24 cellular contexts compared by ENCODE assay signal in genomic region chr13:24851546-24851945, GRCh38.
DNase-seq lines count a peak whose midpoint lies in the region; ATAC-seq, FAIRE-seq and TF ChIP-seq lines count a peak whose summit lies in the region.
"Had no signal": no experiment of that assay in that cellular context is flagged by ENCODE, and none has a peak within 500 bp of the region (broad histone marks: within the 10 kb centered on the region; RNA-seq: fewer than 3 reads in every experiment).

No MANE protein-coding gene starts in this region.

- H4K20me1 ChIP-seq in IMR-90 (ENCODE audit: insufficient read depth, low read length): no peaks in the 10 kb centered on the region
- no peaks in the 10 kb centered on the region for H4K20me1 ChIP-seq in keratinocyte (ENCODE audit: control insufficient read depth, extremely low read depth, insufficient read depth, low read length)

- H3K18ac ChIP-seq in IMR-90 (ENCODE audit: low read depth, low read length): peak overlapping the region; percentile 42; the same call in 1 of the 2 replicates

- no peak for TF ChIP-seq RAD21 in IMR-90 (IDR thresholded peaks at IDR 0.05; ENCODE audit: low read length)

- H3K4me2 ChIP-seq in IMR-90 (ENCODE audit: low read depth, low read length) (peak overlapping the region; percentile 64; the same call in 1 of the 2 replicates), keratinocyte (ENCODE audit: control insufficient read depth, extremely low read depth, insufficient read depth, low read depth, low read length) (peak overlapping the region; percentile 29)

- H3K36me3 ChIP-seq in BJ (ENCODE audit: control insufficient read depth, insufficient read depth, low read length) (no peaks in the 10 kb centered on the region), IMR-90 (ENCODE audit: control insufficient read depth, insufficient read depth, low read length) (no peaks in the 10 kb centered on the region), keratinocyte (ENCODE audit: control insufficient read depth in 2 of 2, extremely low read depth in 1 of 2, insufficient read depth in 2 of 2, low read length in 2 of 2) (no peaks in the 10 kb centered on the region)
- H3K36me3 ChIP-seq: neutrophil, tibial artery had no signal

- no peak overlapping the region for H4K91ac ChIP-seq in IMR-90 (ENCODE audit: insufficient read depth, low read depth, low read length)

- H3K9me3 ChIP-seq in IMR-90 (ENCODE audit: control insufficient read depth, insufficient read depth, low read length) (no peaks in the 10 kb centered on the region), keratinocyte (ENCODE audit: control insufficient read depth, low read depth, low read length) (no peaks in the 10 kb centered on the region)
- H3K9me3 ChIP-seq: neutrophil, tibial artery had no signal

- H2BK15ac ChIP-seq in IMR-90 (ENCODE audit: low read depth, low read length): no peak overlapping the region

- TF ChIP-seq CTCF in BJ (IDR thresholded peaks at IDR 0.05; ENCODE audit: insufficient read depth, low read depth, low read length): no peak
- no peak for TF ChIP-seq CTCF in IMR-90 (conservative IDR thresholded peaks at IDR 0.05; ENCODE audit: low read depth, low read length)
- TF ChIP-seq CTCF in keratinocyte (optimal IDR thresholded peaks at IDR 0.05 in 1 of 3, IDR thresholded peaks at IDR 0.05 in 1 of 3, conservative IDR thresholded peaks at IDR 0.05 in 1 of 3; ENCODE audit: extremely low read depth in 1 of 3, insufficient read depth in 2 of 3, low read length in 3 of 3): no peak

- POLR2A ChIA-PET in BJ (lab: Charles Lee) (no interaction called here), IMR-90 (lab: Charles Lee; ENCODE audit: unreplicated experiment) (no interaction called here)

- no peak overlapping the region for H3K14ac ChIP-seq in IMR-90 (replicated peaks; ENCODE audit: low read depth, low read length)

- in situ Hi-C loops in IMR-90 (cut with MboI; ENCODE audit: low sequenced_read_pairs): no loop called here

- H3K79me1 ChIP-seq in IMR-90 (ENCODE audit: low read depth in 1 of 2, low read length in 2 of 2): no peaks in the 10 kb centered on the region

- H3K4me3 ChIP-seq in BJ (ENCODE audit: low read depth, low read length): no peak overlapping the region
- H3K4me3 ChIP-seq in IMR-90 (ENCODE audit: insufficient read depth, low read depth, low read length): no peak overlapping the region
- H3K4me3 ChIP-seq in keratinocyte (ENCODE audit: control insufficient read depth in 2 of 3, extremely low read depth in 1 of 3, insufficient read depth in 2 of 3, low read depth in 1 of 3, low read length in 3 of 3): no peak overlapping the region
- H3K4me3 ChIP-seq: SK-N-MC, tibial artery had no signal

- ATAC-seq in IMR-90 (ENCODE audit: low read depth): peak; percentile 71
- no peak for ATAC-seq in sciatic nerve
- no peak for ATAC-seq in GM21447 (IDR thresholded peaks at IDR 0.05; ENCODE audit: unreplicated experiment)
- ATAC-seq: activated CD4-positive, CD25-positive, alpha-beta regulatory T cell treated with anti-CD3 and anti-CD28 coated beads, Interleukin-2, amount 50 U/mL, for 24 hours; activated naive CD8-positive, alpha-beta T cell treated with anti-CD3 and anti-CD28 coated beads, Interleukin-2, amount 50 U/mL, for 24 hours; activated T-helper 17 cell treated with anti-CD3 and anti-CD28 coated beads, Interleukin-2, amount 50 U/mL, for 72 hours; left colon had no signal

- H2AK5ac ChIP-seq in IMR-90 (ENCODE audit: low read depth, low read length): no peak overlapping the region

- no peak overlapping the region for H2BK120ac ChIP-seq in IMR-90 (ENCODE audit: low read depth, low read length)

- H3K27me3 ChIP-seq in BJ (ENCODE audit: control insufficient read depth, insufficient read depth, low read length): no peaks in the 10 kb centered on the region
- no peaks in the 10 kb centered on the region for H3K27me3 ChIP-seq in IMR-90 (ENCODE audit: control insufficient read depth, insufficient read depth, low read length)
- H3K27me3 ChIP-seq in keratinocyte (ENCODE audit: control insufficient read depth, extremely low read depth, insufficient read depth, low read length): no peaks in the 10 kb centered on the region
- H3K27me3 ChIP-seq: neutrophil, tibial artery had no signal

- H2BK5ac ChIP-seq in IMR-90 (ENCODE audit: low read depth, low read length, poor library complexity, severe bottlenecking): peak overlapping the region; percentile 77

- no peak overlapping the region for H3K4ac ChIP-seq in IMR-90 (ENCODE audit: low read depth, low read length)

- BruUV-seq in IMR-90 (replicated peaks; lab: Mats Ljungman, UMichigan): no TSS peak

- H3K79me2 ChIP-seq in keratinocyte (ENCODE audit: control insufficient read depth, insufficient read depth, low read length): no peaks in the 10 kb centered on the region

- TF ChIP-seq POLR2A in IMR-90 (IDR thresholded peaks at IDR 0.05; ENCODE audit: low read depth, low read length): no peak

- no CpG with 5 or more reads among the region's 1 CpG for WGBS in IMR-90 (ENCODE audit: extremely low coverage in 2 of 2, insufficient read length in 1 of 2), 2 experiments

- H3K27ac ChIP-seq in IMR-90 (ENCODE audit: insufficient read depth, low read length) (peak overlapping the region; percentile 52; the same call in 1 of the 2 replicates), keratinocyte (ENCODE audit: control insufficient read depth, insufficient read depth, low read length) (peak overlapping the region; percentile 53)
- H3K27ac ChIP-seq: neutrophil, SK-N-MC, tibial artery had no signal

- no peak overlapping the region for H4K8ac ChIP-seq in IMR-90 (ENCODE audit: low read depth in 2 of 2, low read length in 2 of 2)

- no peak overlapping the region for H2BK20ac ChIP-seq in IMR-90 (ENCODE audit: low read depth, low read length)

- H3K9ac ChIP-seq in IMR-90 (ENCODE audit: low read depth, low read length) (no peak overlapping the region), keratinocyte (ENCODE audit: control insufficient read depth, extremely low read depth, insufficient read depth, low read length) (peak overlapping the region; percentile 3)

- H2AFZ ChIP-seq in IMR-90 (replicated peaks; ENCODE audit: low read length, poor library complexity) (no peak overlapping the region), keratinocyte (ENCODE audit: control insufficient read depth, low read length) (peak overlapping the region; percentile 65)

- no peak overlapping the region for H4K5ac ChIP-seq in IMR-90 (ENCODE audit: low read depth, low read length)

- H3K56ac ChIP-seq in IMR-90 (ENCODE audit: extremely low read depth, insufficient read depth, low read length): no peak overlapping the region

- FAIRE-seq in keratinocyte (lab: Jason Lieb, UNC): peak; percentile 87
- FAIRE-seq: frontal cortex had no signal

- CTCF ChIA-PET in BJ (lab: Yijun Ruan, JAX): no interaction called here
- CTCF ChIA-PET in IMR-90 (lab: Yijun Ruan, JAX): interaction anchor here (1.0 kb wide), 1 partner anchor 124 kb away, joined by 4 read pairs; no protein-coding TSS in a partner anchor

- H3K23ac ChIP-seq in IMR-90 (ENCODE audit: low read depth, low read length): no peak overlapping the region

- DNase-seq in BJ (ENCODE audit: low read depth) (peak; percentile 5), IMR-90 (peak; percentile 61), dedifferentiated amniotic fluid mesenchymal stem cell (ENCODE audit: extremely low spot score) (peak; percentile 68), keratinocyte (ENCODE audit: low read depth, low spot score) (peak; percentile 50), SW480 (ENCODE audit: low spot score) (no peak), sciatic nerve (ENCODE audit: low spot score) (no peak)
- DNase-seq in stimulated activated CD4-positive, alpha-beta T cell treated with anti-CD3 and anti-CD28 coated beads, Interleukin-2, amount 100 ng/mL, for 24 hours: no peak
- DNase-seq: activated naive CD8-positive, alpha-beta T cell treated with anti-CD3 and anti-CD28 coated beads, Interleukin-2, amount 50 U/mL, for 24 hours; DND-41; effector CD4-positive, alpha-beta T cell; H9; left colon; NCI-H1105 treated with DMSO at 0.1 percent for 48 hours; NCI-H2107; NCI-H69; stimulated activated naive CD4-positive, alpha-beta T cell; T1000; tibial artery had no signal

- H3K9me1 ChIP-seq in IMR-90 (ENCODE audit: insufficient read depth, low read length) (peaks cover 2% of the 10 kb centered on the region; the same call in 1 of the 2 replicates), keratinocyte (ENCODE audit: control insufficient read depth, extremely low read depth, insufficient read depth, low read length) (no peaks in the 10 kb centered on the region)

- peaks cover 2% of the 10 kb centered on the region for H3K4me1 ChIP-seq in IMR-90 (ENCODE audit: control insufficient read depth, insufficient read depth, low read length)
- peaks cover 8% of the 10 kb centered on the region for H3K4me1 ChIP-seq in keratinocyte (ENCODE audit: control insufficient read depth, extremely low read depth, insufficient read depth, low read length)

- intact Hi-C loops in IMR-90 (cut with micrococcal nuclease): loop anchor here (2.0 kb wide), 1 partner anchor 71 kb away; a partner anchor contains a TSS
- intact Hi-C loops in sciatic nerve (cut with DNase I): no loop called here

- no peak overlapping the region for H2AK9ac ChIP-seq in IMR-90 (replicated peaks; ENCODE audit: low read depth, low read length, poor library complexity)

- dilution Hi-C loops in IMR-90 (cut with HindIII; ENCODE audit: low sequenced_read_pairs, unreplicated experiment): no loop called here
- dilution Hi-C loops in keratinocyte (cut with MboI; ENCODE audit: extremely low pct_ligation_motif_present, low sequenced_read_pairs): no loop called here

TF ChIP-seq in IMR-90, 13 proteins besides CTCF, POLR2A, EP300 and RAD21 (continues in another document):
- TF ChIP-seq CHD1 (IDR thresholded peaks at IDR 0.05; ENCODE audit: low read depth, low read length) (no peak), SMC3 (IDR thresholded peaks at IDR 0.05; ENCODE audit: low read depth, low read length) (no peak), FOS (IDR thresholded peaks at IDR 0.05; ENCODE audit: low read depth, low read length) (no peak), BHLHE40 (IDR thresholded peaks at IDR 0.05; ENCODE audit: low read depth, low read length) (no peak), MXI1 (IDR thresholded peaks at IDR 0.05; ENCODE audit: borderline replicate concordance, low read depth, low read length) (no peak)
- TF ChIP-seq, protein P1, sequence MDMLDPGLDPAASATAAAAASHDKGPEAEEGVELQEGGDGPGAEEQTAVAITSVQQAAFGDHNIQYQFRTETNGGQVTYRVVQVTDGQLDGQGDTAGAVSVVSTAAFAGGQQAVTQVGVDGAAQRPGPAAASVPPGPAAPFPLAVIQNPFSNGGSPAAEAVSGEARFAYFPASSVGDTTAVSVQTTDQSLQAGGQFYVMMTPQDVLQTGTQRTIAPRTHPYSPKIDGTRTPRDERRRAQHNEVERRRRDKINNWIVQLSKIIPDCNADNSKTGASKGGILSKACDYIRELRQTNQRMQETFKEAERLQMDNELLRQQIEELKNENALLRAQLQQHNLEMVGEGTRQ (IDR thresholded peaks at IDR 0.05; ENCODE audit: low read depth, low read length): no peak

Comparison
In these comparisons a context has a peak if more than half of its experiments do, and no peak if none do; other contexts are left out.
1. DNase-seq: peak in BJ (single experiment), IMR-90 (single experiment), dedifferentiated amniotic fluid mesenchymal stem cell (single experiment) and keratinocyte (single experiment); none in SW480 (single experiment), sciatic nerve (single experiment) and stimulated activated CD4-positive, alpha-beta T cell treated with anti-CD3 and anti-CD28 coated beads, Interleukin-2, amount 100 ng/mL, for 24 hours (0 of 2).